ENCODE assay signal across 19 cellular contexts in the genomic region with DNA sequence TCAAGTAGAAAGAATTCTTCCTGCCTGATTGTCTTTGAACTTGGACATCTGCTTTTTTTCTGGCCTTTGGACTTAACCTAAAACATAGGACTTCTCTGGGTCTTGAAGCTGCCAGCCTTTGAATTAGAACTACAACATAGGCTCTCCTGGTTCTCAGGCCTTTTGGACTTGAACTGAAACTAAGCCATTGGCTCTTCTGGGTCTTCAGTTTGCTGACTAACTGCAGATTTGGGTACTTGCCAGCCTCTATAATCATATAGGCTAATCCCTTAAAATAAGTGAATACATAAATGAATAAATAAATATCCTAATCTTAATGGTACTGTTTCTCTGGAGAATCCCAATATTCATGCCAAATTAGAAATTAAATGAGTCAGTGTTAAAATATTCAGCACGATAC.
"Had no signal": no experiment of that assay in that cellular context is flagged by ENCODE, and none has a peak within 500 bp of the region (broad histone marks: within the 10 kb centered on the region; RNA-seq: fewer than 3 reads in every experiment).

No MANE protein-coding gene starts in this region.

- H3K27me3 ChIP-seq: brain microvascular endothelial cell, pancreas, sigmoid colon, upper lobe of right lung had no signal

- H3K36me3 ChIP-seq: brain microvascular endothelial cell, left ventricle myocardium inferior, pancreas, sigmoid colon, thoracic aorta, upper lobe of right lung had no signal

- H3K9me3 ChIP-seq: mucosa of descending colon, pancreas, sigmoid colon, thoracic aorta, upper lobe of right lung had no signal

- ATAC-seq: mucosa of descending colon; naive thymus-derived CD4-positive, alpha-beta T cell; pancreas; upper lobe of right lung had no signal

- H3K4me3 ChIP-seq: left ventricle myocardium inferior, mucosa of descending colon, pancreas, sigmoid colon, thoracic aorta, upper lobe of right lung had no signal

- H3K27ac Mint-ChIP-seq: activated T-helper 2 cell treated with anti-CD3 and anti-CD28 coated beads, Interferon-gamma antibody, Interleukin-2, Interleukin-4, amounts not matched to agents 10 μg/mL and 5 μg/mL and 100 μg/mL, durations not matched to agents 14 hours and 24 hours and 36 hours; memory B cell; naive thymus-derived CD4-positive, alpha-beta T cell had no signal

- H3K27ac ChIP-seq: brain microvascular endothelial cell, left ventricle myocardium inferior, pancreas, sigmoid colon, thoracic aorta, upper lobe of right lung, VCaP had no signal

- FAIRE-seq: pancreas had no signal

- H3K4me1 ChIP-seq: left ventricle myocardium inferior, pancreas, upper lobe of right lung had no signal

- H3K4me1 Mint-ChIP-seq: memory B cell; naive thymus-derived CD4-positive, alpha-beta T cell had no signal

- H3K4me3 Mint-ChIP-seq: memory B cell; naive thymus-derived CD4-positive, alpha-beta T cell had no signal

- DNase-seq: activated CD4-positive, alpha-beta T cell treated with anti-CD3 and anti-CD28 coated beads, Interleukin-2, amount 50 U/mL, for 48 hours; activated naive CD4-positive, alpha-beta T cell treated with anti-CD3 and anti-CD28 coated beads, Interleukin-2, amount 50 U/mL, for 16 hours; activated T-cell treated with anti-CD3 and anti-CD28 coated beads, Interleukin-2, amount 50 U/mL, for 1 hour; brain microvascular endothelial cell; effector memory CD4-positive, alpha-beta T cell; hippocampal formation; kidney; left ventricle myocardium inferior; mucosa of descending colon; naive thymus-derived CD4-positive, alpha-beta T cell; pancreas; sigmoid colon; stimulated activated CD4-positive, alpha-beta T cell treated with anti-CD3 and anti-CD28 coated beads, Interleukin-1b, Interleukin-23, amount 100 ng/mL, for 48 hours; T1000; upper lobe of right lung had no signal
